ENCODE assay signal across 25 cellular contexts in the genomic region with DNA sequence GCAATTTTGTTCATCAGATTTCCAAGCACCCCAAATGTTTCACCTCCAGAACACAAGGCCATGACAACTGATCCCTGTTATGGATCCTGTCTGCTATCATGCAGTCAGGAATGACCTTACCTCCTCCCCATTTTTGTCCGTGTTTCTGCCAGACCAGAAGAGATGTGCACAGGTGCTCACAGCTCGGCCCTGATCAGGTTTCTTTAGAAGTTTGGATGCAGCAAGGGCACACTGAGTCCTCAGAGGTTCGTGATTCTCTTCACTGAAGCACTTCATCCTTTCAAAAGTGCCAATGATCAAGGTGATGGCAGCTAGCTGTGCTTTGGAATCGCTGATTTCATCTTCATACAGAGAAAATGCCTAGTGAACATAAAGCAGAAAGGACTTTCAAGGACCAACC.
"Had no signal": no experiment of that assay in that cellular context is flagged by ENCODE, and none has a peak within 500 bp of the region (broad histone marks: within the 10 kb centered on the region; RNA-seq: fewer than 3 reads in every experiment).

No MANE protein-coding gene starts in this region.

- ATAC-seq: activated CD4-positive, alpha-beta T cell treated with anti-CD3 and anti-CD28 coated beads for 36 hours; activated T-cell treated with anti-CD3 and anti-CD28 coated beads, Interleukin-2, amount 50 U/mL, for 72 hours; Right ventricle myocardium inferior had no signal

- H3K4me3 Mint-ChIP-seq: activated CD4-positive, alpha-beta T cell treated with anti-CD3 and anti-CD28 coated beads for 36 hours; activated naive CD8-positive, alpha-beta T cell; activated T-cell treated with anti-CD3 and anti-CD28 coated beads, Interleukin-2, amount 50 U/mL, for 72 hours; IgD-negative memory B cell had no signal

- H3K9me3 Mint-ChIP-seq: activated T-cell treated with anti-CD3 and anti-CD28 coated beads, Interleukin-2, amount 50 U/mL, for 72 hours; activated T-helper 2 cell treated with anti-CD3 and anti-CD28 coated beads, Interferon-gamma antibody, Interleukin-2, Interleukin-4, amounts not matched to agents 10 μg/mL and 5 μg/mL and 100 μg/mL, durations not matched to agents 14 hours and 24 hours and 36 hours; IgD-negative memory B cell had no signal

- H3K27ac ChIP-seq: adrenal gland, SK-N-MC, WERI-Rb-1 had no signal

- H3K9me3 ChIP-seq: adrenal gland had no signal

- DNase-seq: activated CD4-positive, alpha-beta T cell treated with anti-CD3 and anti-CD28 coated beads for 36 hours; activated CD4-positive, alpha-beta T cell treated with anti-CD3 and anti-CD28 coated beads, Interleukin-2, amount 50 U/mL, for 4 hours; activated CD8-positive, alpha-beta memory T cell treated with anti-CD3 and anti-CD28 coated beads for 24 hours; activated gamma-delta T cell treated with Interleukin-2 at 50 U/mL for 16 hours; activated T-cell treated with anti-CD3 and anti-CD28 coated beads, Interleukin-2, amount 50 U/mL, for 72 hours; adrenal gland; anterior cingulate cortex; caudate nucleus; KG1; NCI-H1048; NCI-H1417; NCI-H1930; NCI-H2171; NCI-H2227 treated with DMSO at 0.1 percent for 48 hours; NCI-H510A; NCI-H526 treated with DMSO at 0.1 percent for 48 hours; NCI-H82; RPMI8226; T-helper 1 cell; WERI-Rb-1 had no signal

- H3K27me3 Mint-ChIP-seq: activated CD4-positive, alpha-beta T cell treated with anti-CD3 and anti-CD28 coated beads for 36 hours; activated naive CD8-positive, alpha-beta T cell; IgD-negative memory B cell had no signal

- H3K27ac Mint-ChIP-seq: activated CD4-positive, alpha-beta T cell treated with anti-CD3 and anti-CD28 coated beads for 36 hours; activated naive CD8-positive, alpha-beta T cell; activated T-cell treated with anti-CD3 and anti-CD28 coated beads, Interleukin-2, amount 50 U/mL, for 72 hours; activated T-helper 2 cell treated with anti-CD3 and anti-CD28 coated beads, Interferon-gamma antibody, Interleukin-2, Interleukin-4, amounts not matched to agents 10 μg/mL and 5 μg/mL and 100 μg/mL, durations not matched to agents 14 hours and 24 hours and 36 hours; IgD-negative memory B cell had no signal

- H3K4me1 ChIP-seq: adrenal gland had no signal

- H3K4me3 ChIP-seq: adrenal gland, SK-N-MC had no signal
